Comparison of ENCODE assay signal across 25 cellular contexts in genomic region chr14:90549794-90550591, GRCh38.
"Had no signal": no experiment of that assay in that cellular context is flagged by ENCODE, and none has a peak within 500 bp of the region (broad histone marks: within the 10 kb centered on the region; RNA-seq: fewer than 3 reads in every experiment).

No MANE protein-coding gene starts in this region.

- H3K4me3 ChIP-seq: breast epithelium, hepatocyte, left lung, lung, pancreas, right lobe of liver, stomach, transverse colon, vagina had no signal

- H3K36me3 ChIP-seq: breast epithelium, left lung, pancreas, right lobe of liver, stomach, transverse colon, vagina had no signal

- H3K27ac ChIP-seq: breast epithelium, hepatocyte, left lung, neutrophil, pancreas, right lobe of liver, vagina had no signal

- H3K4me1 ChIP-seq: breast epithelium, left lung, pancreas, right lobe of liver had no signal

- DNase-seq: activated B cell treated with CpG ODN at 0.5 μM for 24 hours; activated CD4-positive, alpha-beta memory T cell treated with anti-CD3 and anti-CD28 coated beads for 36 hours; activated CD4-positive, alpha-beta T cell treated with anti-CD3 and anti-CD28 coated beads for 48 hours; activated naive CD4-positive, alpha-beta T cell treated with anti-CD3 and anti-CD28 coated beads for 36 hours; activated naive CD8-positive, alpha-beta T cell treated with anti-CD3 and anti-CD28 coated beads, Interleukin-2, amount 10 ng/mL, durations not matched to agents 7 days and 5 days; activated T-cell treated with anti-CD3 and anti-CD28 coated beads, Interleukin-2, amount 50 U/mL, for 48 hours; amniotic stem cell; cerebellar nuclear complex; effector CD4-positive, alpha-beta T cell; glutamatergic neuron; immature natural killer cell; left lung; natural killer cell; right lobe of liver; small intestine; stimulated activated CD4-positive, alpha-beta T cell treated with anti-CD3 and anti-CD28 coated beads, Interleukin-2, amount 100 ng/mL, for 24 hours; stomach; transverse colon had no signal

- FAIRE-seq: frontal cortex, pancreas, small intestine had no signal

- H3K27me3 ChIP-seq: breast epithelium, hepatocyte, left lung, neutrophil, pancreas, right lobe of liver, stomach, transverse colon, vagina had no signal

- H3K9me3 ChIP-seq: breast epithelium, left lung, neutrophil, pancreas, right lobe of liver, stomach, transverse colon, vagina had no signal
